In the genomic region with DNA sequence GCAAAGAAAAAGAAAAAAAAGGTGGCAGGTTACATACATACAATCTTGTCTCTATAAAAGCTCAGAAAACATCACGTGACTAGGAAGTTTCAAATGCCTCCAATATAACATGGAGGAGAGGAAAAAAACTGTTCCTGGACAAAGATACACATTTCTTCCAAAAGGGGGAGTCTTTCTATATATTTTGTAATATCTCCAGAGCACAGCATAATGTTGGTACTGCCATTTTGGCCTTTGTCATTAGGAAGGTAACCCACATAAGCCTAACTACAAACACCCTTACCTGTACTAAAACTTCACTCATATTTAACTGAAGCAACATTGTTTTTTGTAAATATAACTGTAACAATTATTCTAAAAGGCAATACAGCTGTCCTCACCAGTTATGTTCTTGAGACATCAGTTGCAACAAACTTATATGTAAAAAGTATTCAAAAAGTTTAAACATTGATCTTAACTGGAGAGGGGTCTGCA, we compare ENCODE assay signal across 1 cellular context.
A peak's percentile ranks its signal among the peaks of the same experiment; 100 is the strongest.
TF ChIP-seq lines count a peak whose summit lies in the region.

No MANE protein-coding gene starts in this region.

TF ChIP-seq in SK-N-SH, 30 proteins besides CTCF, POLR2A, EP300 and RAD21 (continued from another document):
- TF ChIP-seq GATA2 (CRISPR knock-in tag; IDR thresholded peaks at IDR 0.05) (no peak), YY1 (IDR thresholded peaks at IDR 0.05; ENCODE audit: low read depth) (peak; percentile 82), SMC3 (IDR thresholded peaks at IDR 0.05; ENCODE audit: low read depth, low read length) (no peak), RXRA (IDR thresholded peaks at IDR 0.05; ENCODE audit: borderline replicate concordance, low read depth) (no peak), SIN3A (IDR thresholded peaks at IDR 0.05; ENCODE audit: borderline replicate concordance, low read depth, low read length) (0 out of 2 replicates have a peak, but pooled peaks have one; percentile 37), NFIC (IDR thresholded peaks at IDR 0.05; ENCODE audit: borderline replicate concordance) (no peak), NRF1 (IDR thresholded peaks at IDR 0.05; ENCODE audit: low read depth, low read length) (no peak), FOSL2 (IDR thresholded peaks at IDR 0.05; ENCODE audit: borderline replicate concordance, low read depth) (no peak), FOXM1 (IDR thresholded peaks at IDR 0.05; ENCODE audit: low read depth) (no peak), RFX5 (IDR thresholded peaks at IDR 0.05; ENCODE audit: low read length) (no peak), TEAD4 (IDR thresholded peaks at IDR 0.05; ENCODE audit: borderline replicate concordance, insufficient read depth) (0 out of 2 replicates have a peak, but pooled peaks have one; percentile 35), TCF12 (IDR thresholded peaks at IDR 0.05) (no peak), ELF1 (IDR thresholded peaks at IDR 0.05) (no peak; the same call in 1 of the 2 replicates), CHD2 (IDR thresholded peaks at IDR 0.05; ENCODE audit: low read length, partially characterized antibody) (no peak), JUND (IDR thresholded peaks at IDR 0.05) (no peak)
- TF ChIP-seq, protein P1, sequence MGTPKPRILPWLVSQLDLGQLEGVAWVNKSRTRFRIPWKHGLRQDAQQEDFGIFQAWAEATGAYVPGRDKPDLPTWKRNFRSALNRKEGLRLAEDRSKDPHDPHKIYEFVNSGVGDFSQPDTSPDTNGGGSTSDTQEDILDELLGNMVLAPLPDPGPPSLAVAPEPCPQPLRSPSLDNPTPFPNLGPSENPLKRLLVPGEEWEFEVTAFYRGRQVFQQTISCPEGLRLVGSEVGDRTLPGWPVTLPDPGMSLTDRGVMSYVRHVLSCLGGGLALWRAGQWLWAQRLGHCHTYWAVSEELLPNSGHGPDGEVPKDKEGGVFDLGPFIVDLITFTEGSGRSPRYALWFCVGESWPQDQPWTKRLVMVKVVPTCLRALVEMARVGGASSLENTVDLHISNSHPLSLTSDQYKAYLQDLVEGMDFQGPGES (IDR thresholded peaks at IDR 0.05; ENCODE audit: low read depth, low read length), result no peak
- TF ChIP-seq, protein P2, sequence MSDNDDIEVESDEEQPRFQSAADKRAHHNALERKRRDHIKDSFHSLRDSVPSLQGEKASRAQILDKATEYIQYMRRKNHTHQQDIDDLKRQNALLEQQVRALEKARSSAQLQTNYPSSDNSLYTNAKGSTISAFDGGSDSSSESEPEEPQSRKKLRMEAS (IDR thresholded peaks at IDR 0.05; ENCODE audit: low read depth), result no peak
- TF ChIP-seq, protein P3, sequence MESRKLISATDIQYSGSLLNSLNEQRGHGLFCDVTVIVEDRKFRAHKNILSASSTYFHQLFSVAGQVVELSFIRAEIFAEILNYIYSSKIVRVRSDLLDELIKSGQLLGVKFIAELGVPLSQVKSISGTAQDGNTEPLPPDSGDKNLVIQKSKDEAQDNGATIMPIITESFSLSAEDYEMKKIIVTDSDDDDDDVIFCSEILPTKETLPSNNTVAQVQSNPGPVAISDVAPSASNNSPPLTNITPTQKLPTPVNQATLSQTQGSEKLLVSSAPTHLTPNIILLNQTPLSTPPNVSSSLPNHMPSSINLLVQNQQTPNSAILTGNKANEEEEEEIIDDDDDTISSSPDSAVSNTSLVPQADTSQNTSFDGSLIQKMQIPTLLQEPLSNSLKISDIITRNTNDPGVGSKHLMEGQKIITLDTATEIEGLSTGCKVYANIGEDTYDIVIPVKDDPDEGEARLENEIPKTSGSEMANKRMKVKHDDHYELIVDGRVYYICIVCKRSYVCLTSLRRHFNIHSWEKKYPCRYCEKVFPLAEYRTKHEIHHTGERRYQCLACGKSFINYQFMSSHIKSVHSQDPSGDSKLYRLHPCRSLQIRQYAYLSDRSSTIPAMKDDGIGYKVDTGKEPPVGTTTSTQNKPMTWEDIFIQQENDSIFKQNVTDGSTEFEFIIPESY (IDR thresholded peaks at IDR 0.05; ENCODE audit: borderline replicate concordance, low read depth), result no peak
- TF ChIP-seq, protein P4, sequence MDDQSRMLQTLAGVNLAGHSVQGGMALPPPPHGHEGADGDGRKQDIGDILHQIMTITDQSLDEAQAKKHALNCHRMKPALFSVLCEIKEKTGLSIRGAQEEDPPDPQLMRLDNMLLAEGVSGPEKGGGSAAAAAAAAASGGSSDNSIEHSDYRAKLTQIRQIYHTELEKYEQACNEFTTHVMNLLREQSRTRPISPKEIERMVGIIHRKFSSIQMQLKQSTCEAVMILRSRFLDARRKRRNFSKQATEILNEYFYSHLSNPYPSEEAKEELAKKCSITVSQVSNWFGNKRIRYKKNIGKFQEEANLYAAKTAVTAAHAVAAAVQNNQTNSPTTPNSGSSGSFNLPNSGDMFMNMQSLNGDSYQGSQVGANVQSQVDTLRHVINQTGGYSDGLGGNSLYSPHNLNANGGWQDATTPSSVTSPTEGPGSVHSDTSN (IDR thresholded peaks at IDR 0.05), result no peak
- TF ChIP-seq, protein P5, sequence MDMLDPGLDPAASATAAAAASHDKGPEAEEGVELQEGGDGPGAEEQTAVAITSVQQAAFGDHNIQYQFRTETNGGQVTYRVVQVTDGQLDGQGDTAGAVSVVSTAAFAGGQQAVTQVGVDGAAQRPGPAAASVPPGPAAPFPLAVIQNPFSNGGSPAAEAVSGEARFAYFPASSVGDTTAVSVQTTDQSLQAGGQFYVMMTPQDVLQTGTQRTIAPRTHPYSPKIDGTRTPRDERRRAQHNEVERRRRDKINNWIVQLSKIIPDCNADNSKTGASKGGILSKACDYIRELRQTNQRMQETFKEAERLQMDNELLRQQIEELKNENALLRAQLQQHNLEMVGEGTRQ (IDR thresholded peaks at IDR 0.05; ENCODE audit: borderline replicate concordance, low read depth, low read length), result peak; percentile 43; the same call in 1 of the 2 replicates
